Comparison of ENCODE assay signal across 9 cellular contexts in genomic region chr5:142325677-142326479, GRCh38. TPM values are rescaled to one million over a fixed set of nuclear protein-coding genes. Genes with fewer than 3 reads are reported as not detected.
A peak's percentile ranks its signal among the peaks of the same experiment; 100 is the strongest.
DNase-seq lines count a peak whose midpoint lies in the region; ATAC-seq lines count a peak whose summit lies in the region.
"Had no signal": no experiment of that assay in that cellular context is flagged by ENCODE, and none has a peak within 500 bp of the region (broad histone marks: within the 10 kb centered on the region; RNA-seq: fewer than 3 reads in every experiment).

No MANE protein-coding gene starts in this region.

- H3K27me3 Mint-ChIP-seq in activated naive CD8-positive, alpha-beta T cell treated with anti-CD3 and anti-CD28 coated beads, Interleukin-2, amount 10 ng/mL, durations not matched to agents 7 days and 5 days = peaks cover 43% of the 10 kb centered on the region

- peak overlapping the region; percentile 86 for H3K4me3 ChIP-seq in rectal smooth muscle tissue (ENCODE audit: low read length)

- H3K4me3 Mint-ChIP-seq in activated naive CD8-positive, alpha-beta T cell treated with anti-CD3 and anti-CD28 coated beads, Interleukin-2, amount 10 ng/mL, durations not matched to agents 7 days and 5 days = peak overlapping the region; percentile 89

- intact Hi-C loops in left ventricle myocardium superior (cut with micrococcal nuclease) = loop anchor here (10.0 kb wide), 2 partner anchors 171 to 219 kb away; no protein-coding TSS in a partner anchor

- H3K36me3 Mint-ChIP-seq in activated naive CD8-positive, alpha-beta T cell treated with anti-CD3 and anti-CD28 coated beads, Interleukin-2, amount 10 ng/mL, durations not matched to agents 7 days and 5 days = no peaks in the 10 kb centered on the region

- peak overlapping the region; percentile 60 for H3K27ac ChIP-seq in rectal smooth muscle tissue (ENCODE audit: low read depth, low read length)
- H3K27ac ChIP-seq: C4-2B had no signal

- H3K9ac ChIP-seq in rectal smooth muscle tissue (ENCODE audit: low read length) = no peak overlapping the region

- DNase-seq in NCI-H1436 (lab: John Stamatoyannopoulos, UW) (peak; percentile 4), NCI-H1436 treated with DMSO at 0.1 percent for 48 hours (lab: John Stamatoyannopoulos, UW) (no peak), NCI-H2227 (lab: John Stamatoyannopoulos, UW; ENCODE audit: unreplicated experiment) (peak; percentile 48), left ventricle myocardium superior (peak; percentile 80), NOMO-1 (lab: John Stamatoyannopoulos, UW; ENCODE audit: unreplicated experiment in 2 of 2) (no peak)
- peak; percentile 58 for DNase-seq in activated naive CD8-positive, alpha-beta T cell treated with anti-CD3 and anti-CD28 coated beads, Interleukin-2, amount 10 ng/mL, durations not matched to agents 7 days and 5 days

- no peaks in the 10 kb centered on the region for H3K36me3 ChIP-seq in rectal smooth muscle tissue (ENCODE audit: control insufficient read depth, insufficient read depth, low read length)

- H3K27me3 ChIP-seq in rectal smooth muscle tissue (ENCODE audit: control insufficient read depth, insufficient read depth, low read length) = peaks cover 15% of the 10 kb centered on the region

- ATAC-seq in activated naive CD8-positive, alpha-beta T cell treated with anti-CD3 and anti-CD28 coated beads, Interleukin-2, amount 10 ng/mL, durations not matched to agents 7 days and 5 days (ENCODE audit: low read depth) = no peak
- peak; percentile 40 for ATAC-seq in left ventricle myocardium superior
- ATAC-seq in GM21367 (IDR thresholded peaks at IDR 0.05; ENCODE audit: unreplicated experiment) = no peak

- H3K4me1 Mint-ChIP-seq in activated naive CD8-positive, alpha-beta T cell treated with anti-CD3 and anti-CD28 coated beads, Interleukin-2, amount 10 ng/mL, durations not matched to agents 7 days and 5 days = peaks cover 18% of the 10 kb centered on the region

- peaks cover 3% of the 10 kb centered on the region for H3K4me1 ChIP-seq in rectal smooth muscle tissue (ENCODE audit: control insufficient read depth, insufficient read depth, low read length)

- no peaks in the 10 kb centered on the region for H3K9me3 Mint-ChIP-seq in activated naive CD8-positive, alpha-beta T cell treated with anti-CD3 and anti-CD28 coated beads, Interleukin-2, amount 10 ng/mL, durations not matched to agents 7 days and 5 days

- POLR2A ChIA-PET in activated naive CD8-positive, alpha-beta T cell treated with anti-CD3 and anti-CD28 coated beads, Interleukin-2, amount 10 ng/mL, durations not matched to agents 7 days and 5 days (lab: Charles Lee) = interaction anchor here (1.6 to 2.4 kb wide), 2 partner anchors 31 to 107 kb away, joined by 7 to 22 read pairs; no protein-coding TSS in a partner anchor

- H3K27ac Mint-ChIP-seq in activated naive CD8-positive, alpha-beta T cell treated with anti-CD3 and anti-CD28 coated beads, Interleukin-2, amount 10 ng/mL, durations not matched to agents 7 days and 5 days = peak overlapping the region; percentile 83

RNA-seq across cellular contexts. Expression of gene SPRY4, which starts 1.1 kb away (rescaled TPM):
- total RNA-seq in activated naive CD8-positive, alpha-beta T cell treated with anti-CD3 and anti-CD28 coated beads, Interleukin-2, amount 10 ng/mL, durations not matched to agents 7 days and 5 days = 1 to 10 TPM in 1 of 2 experiments, under 1 TPM in 1; 0.96 to 1.7 TPM
- total RNA-seq in left ventricle myocardium superior = 8.3 TPM

Comparison
In these comparisons a context has a peak if more than half of its experiments do, and no peak if none do; other contexts are left out.
1. DNase-seq: peak in NCI-H1436 (single experiment), NCI-H2227 (single experiment), activated naive CD8-positive, alpha-beta T cell treated with anti-CD3 and anti-CD28 coated beads, Interleukin-2, amount 10 ng/mL, durations not matched to agents 7 days and 5 days (single experiment) and left ventricle myocardium superior (single experiment); none in NCI-H1436 treated with DMSO at 0.1 percent for 48 hours (single experiment) and NOMO-1 (0 of 2).